8 cellular contexts compared by ENCODE assay signal in the genomic region with DNA sequence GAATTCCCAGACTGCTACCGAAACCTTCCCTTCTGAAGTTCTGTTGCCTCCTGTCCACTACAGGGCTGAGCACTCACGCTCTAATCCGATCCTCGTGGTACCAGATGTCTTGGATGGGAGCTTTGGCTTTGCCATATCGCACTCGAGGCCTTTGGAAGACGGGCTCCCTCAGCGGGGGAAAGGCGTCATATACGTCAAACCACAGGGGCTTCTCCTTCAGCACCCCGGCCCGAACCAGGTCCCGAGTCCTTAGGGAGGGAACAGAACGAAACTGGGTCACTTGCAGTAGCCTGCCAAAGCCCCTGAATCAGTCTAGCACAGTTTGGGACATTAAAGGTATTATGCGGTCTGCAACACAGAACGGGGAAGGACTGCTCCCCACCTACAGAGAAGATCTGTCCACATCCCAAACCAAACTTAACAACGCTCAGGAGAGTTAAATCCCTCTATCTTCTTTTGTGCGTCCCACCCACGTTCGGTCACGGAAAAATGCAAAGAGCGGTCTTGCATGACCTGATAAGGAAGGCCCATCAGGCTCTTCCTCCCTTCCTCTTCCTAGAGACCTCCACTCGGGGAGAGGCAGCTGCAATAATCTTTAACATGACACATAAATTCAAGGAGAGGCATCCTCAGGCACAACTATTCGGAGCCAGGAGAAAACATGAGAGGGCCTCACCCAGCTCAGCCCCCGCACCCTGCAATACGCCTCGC. TPM values are rescaled to one million over a fixed set of nuclear protein-coding genes. Genes with fewer than 3 reads are reported as not detected.
DNase-seq lines count a peak whose midpoint lies in the region; ATAC-seq and TF ChIP-seq lines count a peak whose summit lies in the region.

No MANE protein-coding gene starts in this region.

- H3K9me3 ChIP-seq in RWPE2 (ENCODE audit: severe bottlenecking) (no peaks in the 10 kb centered on the region), skeletal muscle satellite cell (replicated peaks; ENCODE audit: low read length) (no peaks in the 10 kb centered on the region)

- H3K27me3 ChIP-seq in RWPE2 (ENCODE audit: insufficient read depth, poor library complexity, severe bottlenecking), result no peaks in the 10 kb centered on the region
- H3K27me3 ChIP-seq in skeletal muscle satellite cell (ENCODE audit: control insufficient read depth, insufficient read depth, low read length), result no peaks in the 10 kb centered on the region

- H3K4me1 ChIP-seq in RWPE2 (ENCODE audit: insufficient read depth, poor library complexity, severe bottlenecking) (peaks cover 11% of the 10 kb centered on the region), skeletal muscle satellite cell (ENCODE audit: control insufficient read depth, insufficient read depth, low read length) (peaks cover 27% of the 10 kb centered on the region)

- ATAC-seq in RWPE2 (ENCODE audit: low read depth) (peak; percentile 38), sciatic nerve (no peak), GM19395 (IDR thresholded peaks at IDR 0.05; ENCODE audit: unreplicated experiment) (no peak)

- H3K36me3 ChIP-seq in RWPE2 (ENCODE audit: low read depth), result peaks cover 38% of the 10 kb centered on the region
- peaks cover 9% of the 10 kb centered on the region for H3K36me3 ChIP-seq in skeletal muscle satellite cell (ENCODE audit: insufficient read depth, low read length)

- intact Hi-C loops in sciatic nerve (cut with DNase I), result no loop called here

- peak overlapping the region; percentile 89 for H3K9ac ChIP-seq in skeletal muscle satellite cell (ENCODE audit: low read depth, low read length)

- DNase-seq in DMS53 (lab: John Stamatoyannopoulos, UW), result peak; percentile 4
- DNase-seq in DMS53 treated with DMSO at 0.1 percent for 48 hours (lab: John Stamatoyannopoulos, UW; ENCODE audit: unreplicated experiment), result no peak
- DNase-seq in RWPE2 (ENCODE audit: low spot score), result no peak
- DNase-seq in fibroblast of mammary gland (ENCODE audit: low read depth), result no peak
- DNase-seq in NCI-H2227 treated with DMSO at 0.1 percent for 48 hours (lab: John Stamatoyannopoulos, UW), result no peak
- no peak for DNase-seq in sciatic nerve (ENCODE audit: low spot score)

- TF ChIP-seq CTCF in RWPE2 (IDR thresholded peaks at IDR 0.05; ENCODE audit: poor library complexity, severe bottlenecking) (no peak), fibroblast of mammary gland (conservative IDR thresholded peaks at IDR 0.05; ENCODE audit: control insufficient read depth, insufficient read depth, low read depth, low read length) (no peak)

- H3K4me3 ChIP-seq in RWPE2 (ENCODE audit: severe bottlenecking) (peak overlapping the region; percentile 87), fibroblast of mammary gland (ENCODE audit: control insufficient read depth, low read depth, low read length) (peak overlapping the region; percentile 98), skeletal muscle satellite cell (ENCODE audit: low read length) (peak overlapping the region; percentile 97)

- peak overlapping the region; percentile 90 for H3K4me2 ChIP-seq in skeletal muscle satellite cell (ENCODE audit: low read length)

- peak overlapping the region; percentile 64 for H3K27ac ChIP-seq in RWPE2 (ENCODE audit: poor library complexity, severe bottlenecking)

RNA-seq across cellular contexts. Expression of gene MRPS23, which starts 0.5 kb away (rescaled TPM):
- total RNA-seq in skeletal muscle satellite cell (2012; rRNA removed), result 17.7 and 19.0 TPM in 2 replicates
- total RNA-seq in sciatic nerve, result 27.1 TPM
